ENCODE assay signal across 1 cellular context in the genomic region with DNA sequence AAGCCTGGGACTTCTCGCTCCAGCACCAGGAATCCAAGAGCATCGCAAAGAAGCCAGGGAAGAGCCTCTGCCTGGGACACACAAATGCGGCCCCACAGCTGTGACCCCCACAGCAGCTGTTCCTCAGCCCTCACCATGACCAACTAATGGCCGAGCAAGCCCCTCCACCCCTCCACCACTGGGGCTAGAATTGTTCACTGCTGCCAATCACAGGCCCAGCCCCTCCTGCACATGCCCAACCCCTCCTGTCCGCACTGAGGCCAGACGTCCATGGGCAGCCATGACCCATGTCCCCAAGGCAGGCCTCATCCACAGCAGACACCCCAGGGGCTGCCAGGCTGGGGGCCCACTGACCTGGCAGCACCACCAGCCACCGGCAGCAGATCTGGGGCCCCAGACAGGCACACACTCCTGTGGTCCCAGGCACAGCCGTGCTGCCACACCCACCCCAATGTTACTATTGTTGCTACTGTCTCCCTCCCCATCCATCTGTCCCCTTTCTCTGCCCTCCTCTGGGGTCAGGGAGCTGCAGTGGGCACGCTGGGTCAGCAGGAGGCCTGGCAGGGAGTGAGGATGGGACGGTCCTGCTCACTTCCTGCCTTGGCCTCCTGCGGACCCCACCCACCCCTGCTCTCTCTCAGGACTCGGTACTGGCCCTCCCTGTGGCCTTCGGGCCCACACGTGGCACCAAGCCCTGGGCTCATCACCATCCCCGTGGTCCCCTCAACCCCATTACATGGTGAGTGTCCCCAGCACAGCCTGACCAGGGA.
TF ChIP-seq lines count a peak whose summit lies in the region.

No MANE protein-coding gene starts in this region.

TF ChIP-seq in GM23338, 12 proteins besides CTCF, POLR2A, EP300 and RAD21:
- TF ChIP-seq POLR2AphosphoS5 (IDR thresholded peaks at IDR 0.05; ENCODE audit: low read depth) (no peak), EZH2 (IDR thresholded peaks at IDR 0.05; ENCODE audit: low read depth, unreplicated experiment) (no peak), ZNF114 (CRISPR knock-in tag; IDR thresholded peaks at IDR 0.05) (no peak), EZH2phosphoT487 (IDR thresholded peaks at IDR 0.05; ENCODE audit: unreplicated experiment) (no peak), STAT1 (IDR thresholded peaks at IDR 0.05; ENCODE audit: unreplicated experiment) (no peak), JUNB (IDR thresholded peaks at IDR 0.05; ENCODE audit: unreplicated experiment) (no peak)
- TF ChIP-seq, protein P1, sequence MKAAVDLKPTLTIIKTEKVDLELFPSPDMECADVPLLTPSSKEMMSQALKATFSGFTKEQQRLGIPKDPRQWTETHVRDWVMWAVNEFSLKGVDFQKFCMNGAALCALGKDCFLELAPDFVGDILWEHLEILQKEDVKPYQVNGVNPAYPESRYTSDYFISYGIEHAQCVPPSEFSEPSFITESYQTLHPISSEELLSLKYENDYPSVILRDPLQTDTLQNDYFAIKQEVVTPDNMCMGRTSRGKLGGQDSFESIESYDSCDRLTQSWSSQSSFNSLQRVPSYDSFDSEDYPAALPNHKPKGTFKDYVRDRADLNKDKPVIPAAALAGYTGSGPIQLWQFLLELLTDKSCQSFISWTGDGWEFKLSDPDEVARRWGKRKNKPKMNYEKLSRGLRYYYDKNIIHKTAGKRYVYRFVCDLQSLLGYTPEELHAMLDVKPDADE (IDR thresholded peaks at IDR 0.05) = no peak
